ENCODE assay signal across 8 cellular contexts in the genomic region with DNA sequence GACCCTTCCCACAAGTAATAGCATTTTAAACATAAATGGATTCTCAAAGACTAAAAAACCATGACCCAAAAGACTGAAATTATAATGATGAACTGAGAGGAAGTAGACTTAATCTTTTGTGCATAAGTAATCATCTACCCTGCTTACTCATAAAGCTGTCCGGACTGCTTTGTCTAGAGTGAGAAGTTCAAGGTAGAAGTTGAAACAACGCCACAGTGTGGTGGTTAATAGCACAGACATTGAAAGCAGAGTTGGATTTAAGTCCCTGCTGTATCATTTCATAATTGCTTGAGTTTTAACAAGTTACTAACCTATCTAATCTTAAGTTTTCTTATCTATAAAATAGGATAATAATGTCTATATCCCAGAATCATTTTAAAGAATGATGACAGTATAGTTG.
A peak's percentile ranks its signal among the peaks of the same experiment; 100 is the strongest.
DNase-seq lines count a peak whose midpoint lies in the region; TF ChIP-seq lines count a peak whose summit lies in the region.

No MANE protein-coding gene starts in this region.

- no peaks in the 10 kb centered on the region for H3K9me3 ChIP-seq in Karpas-422 (ENCODE audit: low read length)

- no peaks in the 10 kb centered on the region for H3K79me2 ChIP-seq in Karpas-422 (ENCODE audit: low read length)

- no peak overlapping the region for H3K27ac ChIP-seq in Karpas-422 (ENCODE audit: low read length)
- no peak overlapping the region for H3K27ac ChIP-seq in VCaP

- in situ Hi-C loops in GM13977 (cut with MboI; ENCODE audit: low pct_unique_long_range_greater_than_20kb, low sequenced_read_pairs, unreplicated experiment): no loop called here

- no peak overlapping the region for H3K4me2 ChIP-seq in Karpas-422 (ENCODE audit: low read depth, low read length, poor library complexity, severe bottlenecking)

- TF ChIP-seq CTCF in GM13977 (IDR thresholded peaks at IDR 0.05; ENCODE audit: extremely low read depth, insufficient read depth, missing control alignments) (peak; percentile 17), VCaP (conservative IDR thresholded peaks at IDR 0.05) (peak; percentile 89)

- H3K4me3 ChIP-seq in Karpas-422 (ENCODE audit: low read length): no peak overlapping the region

- H2AFZ ChIP-seq in Karpas-422 (ENCODE audit: low read length): no peak overlapping the region

- no peaks in the 10 kb centered on the region for H3K9me2 ChIP-seq in Karpas-422 (replicated peaks; ENCODE audit: insufficient read depth, low read length)

- no peaks in the 10 kb centered on the region for H3K36me3 ChIP-seq in Karpas-422 (ENCODE audit: insufficient read depth, low read length)

- no peaks in the 10 kb centered on the region for H3K4me1 ChIP-seq in Karpas-422 (ENCODE audit: low read length)

- H4K20me1 ChIP-seq in Karpas-422 (ENCODE audit: insufficient read depth, low read depth, low read length): no peaks in the 10 kb centered on the region

- H3K27me3 ChIP-seq in Karpas-422 (ENCODE audit: low read length): no peaks in the 10 kb centered on the region

- H3K9ac ChIP-seq in Karpas-422 (ENCODE audit: low read length): no peak overlapping the region

- DNase-seq in GM13977 (ENCODE audit: low spot score): no peak
- DNase-seq in Karpas-422: peak; percentile 75
- peak; percentile 40 for DNase-seq in medulla oblongata (ENCODE audit: extremely low spot score)
- DNase-seq in effector CD8-positive, alpha-beta T cell (lab: John Stamatoyannopoulos, UW): no peak
- DNase-seq in NCI-H1105 treated with DMSO at 0.1 percent for 48 hours (lab: John Stamatoyannopoulos, UW): no peak
- no peak for DNase-seq in activated CD4-positive, alpha-beta T cell treated with anti-CD3 and anti-CD28 coated beads, Interleukin-2, amount 50 U/mL, for 48 hours
- DNase-seq in GOT3 (lab: John Stamatoyannopoulos, UW): no peak

Comparison
In these comparisons a context has a peak if more than half of its experiments do, and no peak if none do; other contexts are left out.
1. DNase-seq: peak in Karpas-422 (single experiment) and medulla oblongata (single experiment); none in GM13977 (single experiment), effector CD8-positive, alpha-beta T cell (single experiment), NCI-H1105 treated with DMSO at 0.1 percent for 48 hours (single experiment), activated CD4-positive, alpha-beta T cell treated with anti-CD3 and anti-CD28 coated beads, Interleukin-2, amount 50 U/mL, for 48 hours (0 of 2) and GOT3 (single experiment).